1 cellular context compared by ENCODE assay signal in the genomic region with DNA sequence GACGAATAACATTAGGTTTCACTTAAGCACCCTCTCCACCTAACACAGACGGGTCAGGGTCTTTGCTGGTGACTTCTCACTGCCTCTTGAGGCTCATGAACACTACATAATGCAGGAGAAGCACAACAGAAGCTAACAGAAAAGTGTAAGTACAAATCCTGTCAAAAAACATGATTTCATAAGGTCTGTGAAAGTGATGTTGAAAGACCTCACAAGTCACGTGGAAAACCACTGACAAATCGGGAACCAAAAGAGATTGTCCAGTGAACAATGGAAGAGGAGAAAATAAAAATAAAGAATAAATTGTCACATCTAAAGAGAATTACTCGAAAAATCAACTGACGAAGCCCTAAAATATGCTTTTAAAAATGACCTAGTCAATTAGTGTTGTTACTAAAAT.
TF ChIP-seq lines count a peak whose summit lies in the region.

No MANE protein-coding gene starts in this region.

TF ChIP-seq in GM12878, 131 proteins besides CTCF, POLR2A, EP300 and RAD21:
- TF ChIP-seq KAT2A (conservative IDR thresholded peaks at IDR 0.05; ENCODE audit: control insufficient read depth, low read depth, low read length) (no peak), CEBPB (IDR thresholded peaks at IDR 0.05; ENCODE audit: borderline replicate concordance in 1 of 2, low read depth in 2 of 2, low read length in 2 of 2) (no peak), POLR2AphosphoS2 (IDR thresholded peaks at IDR 0.05; ENCODE audit: low read depth, low read length) (no peak), BMI1 (IDR thresholded peaks at IDR 0.05; ENCODE audit: borderline replicate concordance) (no peak), SMARCA5 (IDR thresholded peaks at IDR 0.05) (no peak), ESRRA (IDR thresholded peaks at IDR 0.05; ENCODE audit: low read length) (no peak), MEF2B (IDR thresholded peaks at IDR 0.05; ENCODE audit: partially characterized antibody, poor library complexity, severe bottlenecking) (no peak), NBN (IDR thresholded peaks at IDR 0.05) (no peak), PML (IDR thresholded peaks at IDR 0.05; ENCODE audit: low read length) (no peak), NFYA (IDR thresholded peaks at IDR 0.05; ENCODE audit: borderline replicate concordance, low read depth, low read length) (no peak), RBBP5 (conservative IDR thresholded peaks at IDR 0.05) (no peak), CBX5 (IDR thresholded peaks at IDR 0.05; ENCODE audit: low read depth) (no peak), SMAD1 (IDR thresholded peaks at IDR 0.05; ENCODE audit: low read depth, partially characterized antibody) (no peak)
- TF ChIP-seq, protein P1, sequence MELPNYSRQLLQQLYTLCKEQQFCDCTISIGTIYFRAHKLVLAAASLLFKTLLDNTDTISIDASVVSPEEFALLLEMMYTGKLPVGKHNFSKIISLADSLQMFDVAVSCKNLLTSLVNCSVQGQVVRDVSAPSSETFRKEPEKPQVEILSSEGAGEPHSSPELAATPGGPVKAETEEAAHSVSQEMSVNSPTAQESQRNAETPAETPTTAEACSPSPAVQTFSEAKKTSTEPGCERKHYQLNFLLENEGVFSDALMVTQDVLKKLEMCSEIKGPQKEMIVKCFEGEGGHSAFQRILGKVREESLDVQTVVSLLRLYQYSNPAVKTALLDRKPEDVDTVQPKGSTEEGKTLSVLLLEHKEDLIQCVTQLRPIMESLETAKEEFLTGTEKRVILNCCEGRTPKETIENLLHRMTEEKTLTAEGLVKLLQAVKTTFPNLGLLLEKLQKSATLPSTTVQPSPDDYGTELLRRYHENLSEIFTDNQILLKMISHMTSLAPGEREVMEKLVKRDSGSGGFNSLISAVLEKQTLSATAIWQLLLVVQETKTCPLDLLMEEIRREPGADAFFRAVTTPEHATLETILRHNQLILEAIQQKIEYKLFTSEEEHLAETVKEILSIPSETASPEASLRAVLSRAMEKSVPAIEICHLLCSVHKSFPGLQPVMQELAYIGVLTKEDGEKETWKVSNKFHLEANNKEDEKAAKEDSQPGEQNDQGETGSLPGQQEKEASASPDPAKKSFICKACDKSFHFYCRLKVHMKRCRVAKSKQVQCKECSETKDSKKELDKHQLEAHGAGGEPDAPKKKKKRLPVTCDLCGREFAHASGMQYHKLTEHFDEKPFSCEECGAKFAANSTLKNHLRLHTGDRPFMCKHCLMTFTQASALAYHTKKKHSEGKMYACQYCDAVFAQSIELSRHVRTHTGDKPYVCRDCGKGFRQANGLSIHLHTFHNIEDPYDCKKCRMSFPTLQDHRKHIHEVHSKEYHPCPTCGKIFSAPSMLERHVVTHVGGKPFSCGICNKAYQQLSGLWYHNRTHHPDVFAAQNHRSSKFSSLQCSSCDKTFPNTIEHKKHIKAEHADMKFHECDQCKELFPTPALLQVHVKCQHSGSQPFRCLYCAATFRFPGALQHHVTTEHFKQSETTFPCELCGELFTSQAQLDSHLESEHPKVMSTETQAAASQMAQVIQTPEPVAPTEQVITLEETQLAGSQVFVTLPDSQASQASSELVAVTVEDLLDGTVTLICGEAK (IDR thresholded peaks at IDR 0.05; ENCODE audit: borderline replicate concordance) = no peak
- TF ChIP-seq, protein P2, sequence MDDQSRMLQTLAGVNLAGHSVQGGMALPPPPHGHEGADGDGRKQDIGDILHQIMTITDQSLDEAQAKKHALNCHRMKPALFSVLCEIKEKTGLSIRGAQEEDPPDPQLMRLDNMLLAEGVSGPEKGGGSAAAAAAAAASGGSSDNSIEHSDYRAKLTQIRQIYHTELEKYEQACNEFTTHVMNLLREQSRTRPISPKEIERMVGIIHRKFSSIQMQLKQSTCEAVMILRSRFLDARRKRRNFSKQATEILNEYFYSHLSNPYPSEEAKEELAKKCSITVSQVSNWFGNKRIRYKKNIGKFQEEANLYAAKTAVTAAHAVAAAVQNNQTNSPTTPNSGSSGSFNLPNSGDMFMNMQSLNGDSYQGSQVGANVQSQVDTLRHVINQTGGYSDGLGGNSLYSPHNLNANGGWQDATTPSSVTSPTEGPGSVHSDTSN (IDR thresholded peaks at IDR 0.05; ENCODE audit: insufficient replicate concordance, low read depth, low read length) = no peak
- TF ChIP-seq, protein P3, sequence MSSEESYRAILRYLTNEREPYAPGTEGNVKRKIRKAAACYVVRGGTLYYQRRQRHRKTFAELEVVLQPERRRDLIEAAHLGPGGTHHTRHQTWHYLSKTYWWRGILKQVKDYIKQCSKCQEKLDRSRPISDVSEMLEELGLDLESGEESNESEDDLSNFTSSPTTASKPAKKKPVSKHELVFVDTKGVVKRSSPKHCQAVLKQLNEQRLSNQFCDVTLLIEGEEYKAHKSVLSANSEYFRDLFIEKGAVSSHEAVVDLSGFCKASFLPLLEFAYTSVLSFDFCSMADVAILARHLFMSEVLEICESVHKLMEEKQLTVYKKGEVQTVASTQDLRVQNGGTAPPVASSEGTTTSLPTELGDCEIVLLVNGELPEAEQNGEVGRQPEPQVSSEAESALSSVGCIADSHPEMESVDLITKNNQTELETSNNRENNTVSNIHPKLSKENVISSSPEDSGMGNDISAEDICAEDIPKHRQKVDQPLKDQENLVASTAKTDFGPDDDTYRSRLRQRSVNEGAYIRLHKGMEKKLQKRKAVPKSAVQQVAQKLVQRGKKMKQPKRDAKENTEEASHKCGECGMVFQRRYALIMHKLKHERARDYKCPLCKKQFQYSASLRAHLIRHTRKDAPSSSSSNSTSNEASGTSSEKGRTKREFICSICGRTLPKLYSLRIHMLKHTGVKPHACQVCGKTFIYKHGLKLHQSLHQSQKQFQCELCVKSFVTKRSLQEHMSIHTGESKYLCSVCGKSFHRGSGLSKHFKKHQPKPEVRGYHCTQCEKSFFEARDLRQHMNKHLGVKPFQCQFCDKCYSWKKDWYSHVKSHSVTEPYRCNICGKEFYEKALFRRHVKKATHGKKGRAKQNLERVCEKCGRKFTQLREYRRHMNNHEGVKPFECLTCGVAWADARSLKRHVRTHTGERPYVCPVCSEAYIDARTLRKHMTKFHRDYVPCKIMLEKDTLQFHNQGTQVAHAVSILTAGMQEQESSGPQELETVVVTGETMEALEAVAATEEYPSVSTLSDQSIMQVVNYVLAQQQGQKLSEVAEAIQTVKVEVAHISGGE (CRISPR knock-in tag; IDR thresholded peaks at IDR 0.05) = no peak
- TF ChIP-seq, protein P4, sequence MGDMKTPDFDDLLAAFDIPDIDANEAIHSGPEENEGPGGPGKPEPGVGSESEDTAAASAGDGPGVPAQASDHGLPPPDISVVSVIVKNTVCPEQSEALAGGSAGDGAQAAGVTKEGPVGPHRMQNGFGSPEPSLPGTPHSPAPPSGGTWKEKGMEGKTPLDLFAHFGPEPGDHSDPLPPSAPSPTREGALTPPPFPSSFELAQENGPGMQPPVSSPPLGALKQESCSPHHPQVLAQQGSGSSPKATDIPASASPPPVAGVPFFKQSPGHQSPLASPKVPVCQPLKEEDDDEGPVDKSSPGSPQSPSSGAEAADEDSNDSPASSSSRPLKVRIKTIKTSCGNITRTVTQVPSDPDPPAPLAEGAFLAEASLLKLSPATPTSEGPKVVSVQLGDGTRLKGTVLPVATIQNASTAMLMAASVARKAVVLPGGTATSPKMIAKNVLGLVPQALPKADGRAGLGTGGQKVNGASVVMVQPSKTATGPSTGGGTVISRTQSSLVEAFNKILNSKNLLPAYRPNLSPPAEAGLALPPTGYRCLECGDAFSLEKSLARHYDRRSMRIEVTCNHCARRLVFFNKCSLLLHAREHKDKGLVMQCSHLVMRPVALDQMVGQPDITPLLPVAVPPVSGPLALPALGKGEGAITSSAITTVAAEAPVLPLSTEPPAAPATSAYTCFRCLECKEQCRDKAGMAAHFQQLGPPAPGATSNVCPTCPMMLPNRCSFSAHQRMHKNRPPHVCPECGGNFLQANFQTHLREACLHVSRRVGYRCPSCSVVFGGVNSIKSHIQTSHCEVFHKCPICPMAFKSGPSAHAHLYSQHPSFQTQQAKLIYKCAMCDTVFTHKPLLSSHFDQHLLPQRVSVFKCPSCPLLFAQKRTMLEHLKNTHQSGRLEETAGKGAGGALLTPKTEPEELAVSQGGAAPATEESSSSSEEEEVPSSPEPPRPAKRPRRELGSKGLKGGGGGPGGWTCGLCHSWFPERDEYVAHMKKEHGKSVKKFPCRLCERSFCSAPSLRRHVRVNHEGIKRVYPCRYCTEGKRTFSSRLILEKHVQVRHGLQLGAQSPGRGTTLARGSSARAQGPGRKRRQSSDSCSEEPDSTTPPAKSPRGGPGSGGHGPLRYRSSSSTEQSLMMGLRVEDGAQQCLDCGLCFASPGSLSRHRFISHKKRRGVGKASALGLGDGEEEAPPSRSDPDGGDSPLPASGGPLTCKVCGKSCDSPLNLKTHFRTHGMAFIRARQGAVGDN (IDR thresholded peaks at IDR 0.05) = no peak
- TF ChIP-seq, protein P5, sequence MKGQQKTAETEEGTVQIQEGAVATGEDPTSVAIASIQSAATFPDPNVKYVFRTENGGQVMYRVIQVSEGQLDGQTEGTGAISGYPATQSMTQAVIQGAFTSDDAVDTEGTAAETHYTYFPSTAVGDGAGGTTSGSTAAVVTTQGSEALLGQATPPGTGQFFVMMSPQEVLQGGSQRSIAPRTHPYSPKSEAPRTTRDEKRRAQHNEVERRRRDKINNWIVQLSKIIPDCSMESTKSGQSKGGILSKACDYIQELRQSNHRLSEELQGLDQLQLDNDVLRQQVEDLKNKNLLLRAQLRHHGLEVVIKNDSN (IDR thresholded peaks at IDR 0.05; ENCODE audit: borderline replicate concordance, extremely low read length, insufficient read depth, low read depth, low read length) = no peak
TF ChIP-seq in GM12878: peak in this region for 0.
